Comparison of ENCODE assay signal across 25 cellular contexts in genomic region chr7:157702311-157703023, GRCh38.
DNase-seq lines count a peak whose midpoint lies in the region; ATAC-seq lines count a peak whose summit lies in the region.
"Had no signal": no experiment of that assay in that cellular context is flagged by ENCODE, and none has a peak within 500 bp of the region (broad histone marks: within the 10 kb centered on the region; RNA-seq: fewer than 3 reads in every experiment).

No MANE protein-coding gene starts in this region.

- DNase-seq in G401 (ENCODE audit: low spot score) (peak; percentile 73), NCI-H2171 (lab: John Stamatoyannopoulos, UW) (peak; percentile 17), cerebellar cortex (ENCODE audit: low spot score) (peak; percentile 66), posterior vena cava (ENCODE audit: low spot score) (peak; percentile 60), NCI-H446 (lab: John Stamatoyannopoulos, UW) (no peak)
- DNase-seq: activated CD4-positive, alpha-beta memory T cell treated with anti-CD3 and anti-CD28 coated beads for 36 hours; activated gamma-delta T cell; activated T-cell treated with anti-CD3 and anti-CD28 coated beads for 4 hours; brain microvascular endothelial cell; Calu3; effector memory CD8-positive, alpha-beta T cell; esophagus squamous epithelium; hippocampal formation; immature natural killer cell; MM.1S; naive thymus-derived CD4-positive, alpha-beta T cell; NCI-H1417 treated with DMSO at 0.1 percent for 48 hours; NCI-H526 treated with DMSO at 0.1 percent for 48 hours; retina; stimulated activated CD4-positive, alpha-beta T cell treated with anti-CD3 and anti-CD28 coated beads, Interleukin-2, amount 100 ng/mL, for 48 hours; stimulated activated naive CD4-positive, alpha-beta T cell treated with Interleukin-2 at 50 U/mL for 16 hours had no signal

- intact Hi-C loops in posterior vena cava (cut with DNase I), result no loop called here

- in situ Hi-C loops in G401 (cut with HindIII; ENCODE audit: low sequenced_read_pairs), result no loop called here

- ATAC-seq in GM19397 (IDR thresholded peaks at IDR 0.05; ENCODE audit: unreplicated experiment), result no peak
- no peak for ATAC-seq in GM19351 (IDR thresholded peaks at IDR 0.05; ENCODE audit: unreplicated experiment)
- no peak for ATAC-seq in GM18873 (IDR thresholded peaks at IDR 0.05; ENCODE audit: low FRiP score, unreplicated experiment)
- ATAC-seq: effector memory CD8-positive, alpha-beta T cell; left lung; naive thymus-derived CD4-positive, alpha-beta T cell had no signal

Comparison
In these comparisons a context has a peak if more than half of its experiments do, and no peak if none do; other contexts are left out.
1. DNase-seq: peak in G401 (single experiment), NCI-H2171 (single experiment), cerebellar cortex (single experiment) and posterior vena cava (single experiment); none in NCI-H446 (0 of 2).